Comparison of ENCODE assay signal across 28 cellular contexts in genomic region chr20:47172579-47172978, GRCh38.
"Had no signal": no experiment of that assay in that cellular context is flagged by ENCODE, and none has a peak within 500 bp of the region (broad histone marks: within the 10 kb centered on the region; RNA-seq: fewer than 3 reads in every experiment).

No MANE protein-coding gene starts in this region.

- H3K4me1 ChIP-seq: adrenal gland, body of pancreas, esophagus squamous epithelium had no signal

- H3K27ac ChIP-seq: adrenal gland, body of pancreas, epithelial cell of prostate, esophagus squamous epithelium, gastroesophageal sphincter had no signal

- FAIRE-seq: colon, endometrium, endothelial cell of umbilical vein had no signal

- H3K36me3 ChIP-seq: adrenal gland had no signal

- ATAC-seq: activated CD4-positive, alpha-beta T cell treated with anti-CD3 and anti-CD28 coated beads for 36 hours; activated CD8-positive, alpha-beta memory T cell treated with anti-CD3 and anti-CD28 coated beads, Interleukin-2, amount 10 ng/mL, durations not matched to agents 7 days and 5 days; activated CD8-positive, alpha-beta T cell treated with anti-CD3 and anti-CD28 coated beads, Interleukin-2, amount 10 ng/mL, durations not matched to agents 7 days and 5 days; activated naive CD8-positive, alpha-beta T cell treated with anti-CD3 and anti-CD28 coated beads, Interleukin-2, amount 50 U/mL, for 24 hours; body of pancreas; gastroesophageal sphincter had no signal

- DNase-seq: activated CD4-positive, alpha-beta memory T cell treated with anti-CD3 and anti-CD28 coated beads for 36 hours; activated CD4-positive, alpha-beta T cell treated with anti-CD3 and anti-CD28 coated beads for 36 hours; activated CD4-positive, alpha-beta T cell treated with anti-CD3 and anti-CD28 coated beads, Interleukin-2, amount 10 ng/mL, durations not matched to agents 24 days and 14 days; activated CD4-positive, CD25-positive, alpha-beta regulatory T cell; activated CD4-positive, CD25-positive, alpha-beta regulatory T cell treated with anti-CD3 and anti-CD28 coated beads, Interleukin-2, amount 50 U/mL, for 72 hours; activated CD8-positive, alpha-beta memory T cell treated with anti-CD3 and anti-CD28 coated beads, Interleukin-2, amount 10 ng/mL, durations not matched to agents 7 days and 5 days; activated CD8-positive, alpha-beta memory T cell treated with anti-CD3 and anti-CD28 coated beads, Interleukin-2, amount 50 U/mL, for 4 hours; activated CD8-positive, alpha-beta T cell treated with anti-CD3 and anti-CD28 coated beads, Interleukin-2, amount 10 ng/mL, durations not matched to agents 7 days and 5 days; activated effector memory CD4-positive, alpha-beta T cell treated with anti-CD3 and anti-CD28 coated beads, Interleukin-2, amount 50 U/mL, for 16 hours; activated naive CD4-positive, alpha-beta T cell treated with anti-CD3 and anti-CD28 coated beads for 36 hours; activated naive CD8-positive, alpha-beta T cell treated with anti-CD3 and anti-CD28 coated beads for 36 hours; activated naive CD8-positive, alpha-beta T cell treated with anti-CD3 and anti-CD28 coated beads, Interleukin-2, amount 50 U/mL, for 24 hours; activated T-cell treated with anti-CD3 and anti-CD28 coated beads, Interleukin-2, amount 50 U/mL, for 1 hour; activated T-cell treated with anti-CD3 and anti-CD28 coated beads, Interleukin-2, amount 50 U/mL, for 48 hours; adrenal gland; amygdala; aorta; body of pancreas; caudate nucleus; effector CD8-positive, alpha-beta T cell; esophagus squamous epithelium; foreskin melanocyte; T-helper 2 cell had no signal

- H3K4me3 ChIP-seq: adrenal gland, body of pancreas, esophagus squamous epithelium, gastroesophageal sphincter had no signal

- H3K27me3 ChIP-seq: adrenal gland, body of pancreas, esophagus squamous epithelium, gastroesophageal sphincter had no signal

- H3K9me3 ChIP-seq: adrenal gland, body of pancreas, esophagus squamous epithelium, gastroesophageal sphincter had no signal
